18 cellular contexts compared by ENCODE assay signal in the genomic region with DNA sequence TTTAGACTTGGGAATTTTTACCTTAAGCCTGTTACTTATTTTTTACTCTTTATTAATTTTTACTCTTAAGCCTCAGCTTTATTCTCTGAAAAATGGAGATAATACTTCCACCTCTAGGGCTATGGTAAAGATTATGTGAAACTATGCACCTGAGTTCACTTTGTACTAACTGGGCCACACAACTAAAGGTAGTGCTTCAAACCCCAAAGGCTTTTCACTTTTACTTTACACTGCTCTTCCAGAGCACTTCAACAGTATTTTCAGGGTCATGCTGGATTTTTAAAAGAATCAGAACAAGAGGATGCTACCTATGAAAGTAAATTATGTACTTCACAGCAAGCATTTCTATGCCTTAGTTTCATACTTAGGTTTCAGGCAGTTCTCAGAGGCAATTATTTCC. TPM values are rescaled to one million over a fixed set of nuclear protein-coding genes. Genes with fewer than 3 reads are reported as not detected.
A peak's percentile ranks its signal among the peaks of the same experiment; 100 is the strongest.
DNase-seq lines count a peak whose midpoint lies in the region; ATAC-seq and TF ChIP-seq lines count a peak whose summit lies in the region.
"Had no signal": no experiment of that assay in that cellular context is flagged by ENCODE, and none has a peak within 500 bp of the region (broad histone marks: within the 10 kb centered on the region; RNA-seq: fewer than 3 reads in every experiment).

No MANE protein-coding gene starts in this region.

- peaks cover 67% of the 10 kb centered on the region for H3K4me1 Mint-ChIP-seq in activated naive CD8-positive, alpha-beta T cell treated with anti-CD3 and anti-CD28 coated beads, Interleukin-2, amount 50 U/mL, for 24 hours
- peaks cover 13% of the 10 kb centered on the region for H3K4me1 Mint-ChIP-seq in type B pancreatic cell (ENCODE audit: unreplicated experiment)

- H3K4me3 ChIP-seq in GM12865 (ENCODE audit: low read depth, low read length) (no peak overlapping the region), body of pancreas (no peak overlapping the region)
- H3K4me3 ChIP-seq: dorsolateral prefrontal cortex, MG63, transverse colon had no signal

- H3K9me3 Mint-ChIP-seq in activated naive CD8-positive, alpha-beta T cell treated with anti-CD3 and anti-CD28 coated beads, Interleukin-2, amount 50 U/mL, for 24 hours: no peaks in the 10 kb centered on the region
- no peaks in the 10 kb centered on the region for H3K9me3 Mint-ChIP-seq in type B pancreatic cell
- H3K9me3 Mint-ChIP-seq: naive B cell had no signal

- H3K9me3 ChIP-seq in body of pancreas: no peaks in the 10 kb centered on the region
- H3K9me3 ChIP-seq: BE2C, MG63, transverse colon had no signal

- H3K4me3 Mint-ChIP-seq in activated naive CD8-positive, alpha-beta T cell treated with anti-CD3 and anti-CD28 coated beads, Interleukin-2, amount 50 U/mL, for 24 hours: peak overlapping the region; percentile 29
- no peak overlapping the region for H3K4me3 Mint-ChIP-seq in type B pancreatic cell
- H3K4me3 Mint-ChIP-seq: naive B cell had no signal

- ATAC-seq in GM19455 (IDR thresholded peaks at IDR 0.05; ENCODE audit: unreplicated experiment) (peak; percentile 48), HG03280 (IDR thresholded peaks at IDR 0.05; ENCODE audit: unreplicated experiment) (peak; percentile 47), body of pancreas (no peak), omental fat pad (ENCODE audit: low FRiP score) (no peak)
- ATAC-seq in activated naive CD8-positive, alpha-beta T cell treated with anti-CD3 and anti-CD28 coated beads, Interleukin-2, amount 50 U/mL, for 24 hours: no peak
- ATAC-seq: left colon had no signal

- H3K36me3 ChIP-seq in body of pancreas (replicated peaks in 1 of 2; ENCODE audit: insufficient read depth in 1 of 2, low read depth in 2 of 2): no peaks in the 10 kb centered on the region
- H3K36me3 ChIP-seq: BE2C, transverse colon had no signal

- TF ChIP-seq CTCF in GM12865 (IDR thresholded peaks at IDR 0.05; ENCODE audit: insufficient read depth, low read depth, low read length, missing control alignments): no peak
- TF ChIP-seq CTCF in body of pancreas (IDR thresholded peaks at IDR 0.05): no peak
- TF ChIP-seq CTCF in type B pancreatic cell (conservative IDR thresholded peaks at IDR 0.05): no peak
- no peak for TF ChIP-seq CTCF in omental fat pad (IDR thresholded peaks at IDR 0.05)

- H3K27me3 Mint-ChIP-seq in activated naive CD8-positive, alpha-beta T cell treated with anti-CD3 and anti-CD28 coated beads, Interleukin-2, amount 50 U/mL, for 24 hours: no peaks in the 10 kb centered on the region
- no peaks in the 10 kb centered on the region for H3K27me3 Mint-ChIP-seq in type B pancreatic cell
- H3K27me3 Mint-ChIP-seq: naive B cell had no signal

- H3K27ac ChIP-seq in body of pancreas: no peak overlapping the region
- H3K27ac ChIP-seq: dorsolateral prefrontal cortex, transverse colon had no signal

- no peaks in the 10 kb centered on the region for H3K27me3 ChIP-seq in body of pancreas
- H3K27me3 ChIP-seq: BE2C, dorsolateral prefrontal cortex, MG63, transverse colon had no signal

- intact Hi-C loops in body of pancreas (cut with DNase I): no loop called here

- peak; percentile 34 for DNase-seq in GM12865 (ENCODE audit: low read depth)
- DNase-seq in activated naive CD8-positive, alpha-beta T cell treated with anti-CD3 and anti-CD28 coated beads, Interleukin-2, amount 50 U/mL, for 24 hours: no peak
- DNase-seq in body of pancreas: no peak
- DNase-seq in type B pancreatic cell (ENCODE audit: extremely low spot score, unreplicated experiment): no peak
- no peak for DNase-seq in omental fat pad (ENCODE audit: low spot score)
- DNase-seq in C1 segment of cervical spinal cord (lab: John Stamatoyannopoulos, UW): no peak
- DNase-seq: BE2C, DMS79 treated with DMSO at 0.1 percent for 48 hours, dorsolateral prefrontal cortex, H7, hippocampal formation, left colon, MG63, naive B cell, retina, transverse colon had no signal

- peaks cover 28% of the 10 kb centered on the region for H3K36me3 Mint-ChIP-seq in activated naive CD8-positive, alpha-beta T cell treated with anti-CD3 and anti-CD28 coated beads, Interleukin-2, amount 50 U/mL, for 24 hours (ENCODE audit: low read depth)
- peaks cover 12% of the 10 kb centered on the region for H3K36me3 Mint-ChIP-seq in type B pancreatic cell
- H3K36me3 Mint-ChIP-seq: naive B cell had no signal

- no peaks in the 10 kb centered on the region for H3K4me1 ChIP-seq in body of pancreas
- H3K4me1 ChIP-seq: BE2C, transverse colon had no signal

- TF ChIP-seq POLR2A in body of pancreas (IDR thresholded peaks at IDR 0.05): no peak

- peak overlapping the region; percentile 97 for H3K27ac Mint-ChIP-seq in activated naive CD8-positive, alpha-beta T cell treated with anti-CD3 and anti-CD28 coated beads, Interleukin-2, amount 50 U/mL, for 24 hours
- H3K27ac Mint-ChIP-seq in type B pancreatic cell: no peak overlapping the region

RNA-seq across cellular contexts. Expression of a gene that starts 27.8 kb away (rescaled TPM):
- total RNA-seq in body of pancreas (10 to 100 TPM; 16.5 to 16.6 TPM), type B pancreatic cell (ENCODE audit: low replicate concordance) (57.2 and 69.5 TPM in 2 replicates), omental fat pad (10 to 100 TPM; 21.1 to 46.5 (median 29.3) TPM)

Comparison
In these comparisons a context has a peak if more than half of its experiments do, and no peak if none do; other contexts are left out.
1. ATAC-seq: peak in GM19455 (single experiment) and HG03280 (single experiment); none in activated naive CD8-positive, alpha-beta T cell treated with anti-CD3 and anti-CD28 coated beads, Interleukin-2, amount 50 U/mL, for 24 hours (single experiment), body of pancreas (single experiment) and omental fat pad (single experiment).